Comparison of ENCODE assay signal across 1 cellular context in genomic region chr1:12155328-12155727, GRCh38.
TF ChIP-seq lines count a peak whose summit lies in the region.

No MANE protein-coding gene starts in this region.

TF ChIP-seq in IMR-90, 13 proteins besides CTCF, POLR2A, EP300 and RAD21:
- TF ChIP-seq MXI1 (IDR thresholded peaks at IDR 0.05; ENCODE audit: borderline replicate concordance, low read depth, low read length) (no peak), BHLHE40 (IDR thresholded peaks at IDR 0.05; ENCODE audit: low read depth, low read length) (no peak), MAFK (IDR thresholded peaks at IDR 0.05; ENCODE audit: low read depth, low read length) (no peak), CEBPB (IDR thresholded peaks at IDR 0.05; ENCODE audit: low read depth, low read length) (no peak), CHD1 (IDR thresholded peaks at IDR 0.05; ENCODE audit: low read depth, low read length) (no peak), NFE2L2 (IDR thresholded peaks at IDR 0.05; ENCODE audit: low read depth, low read length) (no peak), ELK1 (IDR thresholded peaks at IDR 0.05; ENCODE audit: borderline replicate concordance, low read depth, low read length) (no peak), RFX5 (IDR thresholded peaks at IDR 0.05; ENCODE audit: low read depth, low read length) (no peak), FOS (IDR thresholded peaks at IDR 0.05; ENCODE audit: low read depth, low read length) (no peak), USF2 (IDR thresholded peaks at IDR 0.05; ENCODE audit: low read depth, low read length) (no peak), RCOR1 (IDR thresholded peaks at IDR 0.05; ENCODE audit: insufficient replicate concordance, low read length) (no peak), SMC3 (IDR thresholded peaks at IDR 0.05; ENCODE audit: low read depth, low read length) (no peak), MAZ (IDR thresholded peaks at IDR 0.05; ENCODE audit: borderline replicate concordance, low read depth, low read length) (no peak)
TF ChIP-seq in IMR-90: peak in this region for 0.
